1 cellular context compared by ENCODE assay signal in genomic region chr13:25375727-25376358, GRCh38.
TF ChIP-seq lines count a peak whose summit lies in the region.

No MANE protein-coding gene starts in this region.

TF ChIP-seq in GM23338, 12 proteins besides CTCF, POLR2A, EP300 and RAD21 (continued from another document):
- no peak for TF ChIP-seq ZNF462 (CRISPR knock-in tag; IDR thresholded peaks at IDR 0.05)
- no peak for TF ChIP-seq CREB1 (CRISPR knock-in tag; IDR thresholded peaks at IDR 0.05; ENCODE audit: low read depth)
- TF ChIP-seq ZNF331 (CRISPR knock-in tag; IDR thresholded peaks at IDR 0.05; ENCODE audit: low read depth) = no peak
